ENCODE assay signal across 25 cellular contexts in the genomic region with DNA sequence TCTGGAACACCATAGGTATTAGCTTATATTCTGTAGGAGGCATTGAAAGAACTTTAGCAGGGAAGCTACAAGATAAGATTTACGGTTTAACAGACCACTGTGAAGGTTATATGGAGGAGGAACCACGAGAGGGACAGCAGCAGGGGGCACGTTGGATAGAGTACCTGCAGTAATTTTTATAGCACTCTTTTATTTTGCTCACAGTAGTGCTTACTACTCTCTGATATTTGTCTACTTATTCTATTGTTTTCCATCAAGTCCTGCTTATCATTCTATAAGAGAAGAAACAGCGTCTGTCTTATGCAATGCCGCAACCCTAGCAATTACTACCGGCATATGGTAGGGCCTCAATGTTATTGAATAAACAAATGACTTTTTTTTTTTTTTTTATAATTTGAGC.
"Had no signal": no experiment of that assay in that cellular context is flagged by ENCODE, and none has a peak within 500 bp of the region (broad histone marks: within the 10 kb centered on the region; RNA-seq: fewer than 3 reads in every experiment).

No MANE protein-coding gene starts in this region.

- H3K27me3 ChIP-seq: stomach, suprapubic skin, testis, thyroid gland, tibial artery, tibial nerve, transverse colon, upper lobe of left lung, upper lobe of right lung, uterus, vagina had no signal

- H3K36me3 ChIP-seq: stomach, suprapubic skin, thoracic aorta, thyroid gland, tibial artery, tibial nerve, transverse colon, upper lobe of left lung, upper lobe of right lung, uterus, vagina had no signal

- H3K27ac ChIP-seq: stomach, suprapubic skin, testis, thoracic aorta, thyroid gland, tibial artery, tibial nerve, transverse colon, upper lobe of left lung, upper lobe of right lung, uterus, vagina had no signal

- ATAC-seq: stimulated activated effector memory CD8-positive, alpha-beta T cell treated with anti-CD3 and anti-CD28 coated beads, Interleukin-12 subunit alpha, Interleukin-12 subunit beta, amount 100 ng/mL, for 72 hours; stimulated activated memory B cell treated with anti-CD40 and anti-IgM and Interleukin-4, amounts not matched to agents 10 μg/mL and 1 μg/mL and 100 μg/mL, for 72 hours; stimulated activated naive B cell treated with anti-CD40 and anti-IgM and Interleukin-4, amounts not matched to agents 10 μg/mL and 1 μg/mL and 100 μg/mL, for 72 hours; stimulated activated naive CD8-positive, alpha-beta T cell treated with anti-CD3 and anti-CD28 coated beads, Interleukin-15, amount 100 ng/mL, for 72 hours; stimulated activated naive CD8-positive, alpha-beta T cell treated with anti-CD3 and anti-CD28 coated beads, Interleukin-15, Interleukin-2, amounts not matched to agents 100 U/mL and 50 U/mL, for 24 hours; upper lobe of right lung had no signal

- H3K4me3 ChIP-seq: stomach, suprapubic skin, testis, thoracic aorta, thyroid gland, tibial artery, tibial nerve, transverse colon, upper lobe of left lung, upper lobe of right lung, uterus, vagina had no signal

- H3K4me1 ChIP-seq: testis, thyroid gland, tibial nerve, upper lobe of left lung, upper lobe of right lung, uterus, vagina had no signal

- H3K9me3 ChIP-seq: stomach, suprapubic skin, testis, thoracic aorta, thyroid gland, tibial artery, tibial nerve, transverse colon, upper lobe of left lung, upper lobe of right lung, uterus, vagina had no signal

- DNase-seq: stimulated activated CD4-positive, alpha-beta T cell treated with anti-CD3 and anti-CD28 coated beads, Interleukin-2, amount 100 ng/mL, for 48 hours; stimulated activated CD4-positive, alpha-beta T cell treated with anti-CD3 and anti-CD28 coated beads, Interleukin-4, amount 100 ng/mL, for 1 hour; stimulated activated CD4-positive, alpha-beta T cell treated with anti-CD3 and anti-CD28 coated beads, Interleukin-4, amount 100 ng/mL, for 24 hours; stimulated activated CD4-positive, alpha-beta T cell treated with anti-CD3 and anti-CD28 coated beads, Interleukin-4, amount 100 ng/mL, for 4 hours; stimulated activated CD8-positive, alpha-beta memory T cell treated with anti-CD3 and anti-CD28 coated beads, Interleukin-4, amount 100 ng/mL, for 48 hours; stimulated activated naive B cell treated with anti-CD40 and anti-IgM and Interleukin-4, amounts not matched to agents 10 μg/mL and 1 μg/mL and 100 μg/mL, for 72 hours; stimulated activated naive CD4-positive, alpha-beta T cell; stimulated activated naive CD4-positive, alpha-beta T cell treated with Interleukin-2 at 50 U/mL for 16 hours; stimulated activated naive CD8-positive, alpha-beta T cell treated with anti-CD3 and anti-CD28 coated beads, Interleukin-15, amount 100 ng/mL, for 72 hours; stimulated activated naive CD8-positive, alpha-beta T cell treated with anti-CD3 and anti-CD28 coated beads, Interleukin-15, Interleukin-2, amounts not matched to agents 100 U/mL and 50 U/mL, for 24 hours; stomach; substantia nigra; testis; thyroid gland; tibial artery; transverse colon; upper lobe of left lung; upper lobe of right lung; uterus had no signal
